Comparison of ENCODE assay signal across 10 cellular contexts in genomic region chr1:17405898-17406759, GRCh38. TPM values are rescaled to one million over a fixed set of nuclear protein-coding genes. Genes with fewer than 3 reads are reported as not detected.
DNase-seq lines count a peak whose midpoint lies in the region; ATAC-seq, FAIRE-seq and TF ChIP-seq lines count a peak whose summit lies in the region.
"Had no signal": no experiment of that assay in that cellular context is flagged by ENCODE, and none has a peak within 500 bp of the region (broad histone marks: within the 10 kb centered on the region; RNA-seq: fewer than 3 reads in every experiment).

No MANE protein-coding gene starts in this region.

- no TSS peak for BruUV-seq in HCT116 (replicated peaks; lab: Mats Ljungman, UMichigan)

- H3K9me2 ChIP-seq in HCT116 (ENCODE audit: insufficient read depth) (no peaks in the 10 kb centered on the region), OCI-LY1 (ENCODE audit: low read depth, low read length) (no peaks in the 10 kb centered on the region)

- H2AFZ ChIP-seq in HCT116 (ENCODE audit: low read depth, low read length, poor library complexity, severe bottlenecking) = no peak overlapping the region
- no peak overlapping the region for H2AFZ ChIP-seq in OCI-LY1 (ENCODE audit: low read length)

- H3K4me2 ChIP-seq in HCT116 (ENCODE audit: low read length) (no peak overlapping the region), OCI-LY1 (ENCODE audit: low read length) (no peak overlapping the region)

- intact Hi-C loops in HCT116 (cut with micrococcal nuclease) (loop anchor here (1.0 kb wide), 2 partner anchors 281 to 347 kb away; no protein-coding TSS in a partner anchor), pancreas (cut with DNase I) (no loop called here)

- DNase-seq in COR-L47 (lab: John Stamatoyannopoulos, UW) (peak; percentile 30), HCT116 (ENCODE audit: low read depth, low spot score) (peak; percentile 22), globus pallidus (ENCODE audit: low spot score) (peak; percentile 43), pancreas (peak in 5 of 6 donors; percentile 17 to 84 (median 65))
- peak; percentile 9 for DNase-seq in activated gamma-delta T cell treated with anti-CD3 and anti-CD28 coated beads, Interleukin-2, amount 50 U/mL, for 16 hours (ENCODE audit: low read depth)

- H3K79me2 ChIP-seq in HCT116 (ENCODE audit: insufficient read depth, low read length) = no peaks in the 10 kb centered on the region
- H3K79me2 ChIP-seq in OCI-LY1 (ENCODE audit: insufficient read depth, low read length) = no peaks in the 10 kb centered on the region

- no peak overlapping the region for H3K9ac ChIP-seq in HCT116 (ENCODE audit: low read length)
- H3K9ac ChIP-seq in OCI-LY1 (ENCODE audit: low read length) = no peak overlapping the region

- no peaks in the 10 kb centered on the region for H4K20me1 ChIP-seq in HCT116 (ENCODE audit: insufficient read depth)
- no peaks in the 10 kb centered on the region for H4K20me1 ChIP-seq in OCI-LY1 (ENCODE audit: insufficient read depth, low read length)

- H3K4me3 ChIP-seq in HCT116 (replicated peaks in 1 of 2; ENCODE audit: low read depth in 1 of 2, low read length in 2 of 2) (no peak overlapping the region), OCI-LY1 (ENCODE audit: low read depth, low read length, poor library complexity, severe bottlenecking) (no peak overlapping the region), pancreas (no peak overlapping the region)

- no peaks in the 10 kb centered on the region for H3K4me1 ChIP-seq in HCT116 (ENCODE audit: control insufficient read depth in 1 of 2, insufficient read depth in 2 of 2, low read length in 2 of 2)
- H3K4me1 ChIP-seq in OCI-LY1 (ENCODE audit: insufficient read depth, low read length, severe bottlenecking) = no peaks in the 10 kb centered on the region
- H3K4me1 ChIP-seq in pancreas = no peaks in the 10 kb centered on the region

- no peaks in the 10 kb centered on the region for H3F3A ChIP-seq in OCI-LY1 (ENCODE audit: insufficient read depth, low read length)

- ATAC-seq in HCT116 (peak; percentile 93), pancreas (peak; percentile 79 to 94 (median 91)), GM18511 (IDR thresholded peaks at IDR 0.05; ENCODE audit: unreplicated experiment) (no peak), GM21447 (IDR thresholded peaks at IDR 0.05; ENCODE audit: unreplicated experiment) (no peak)

- H3K27ac ChIP-seq in HCT116 (ENCODE audit: low read depth, low read length) (no peak overlapping the region), OCI-LY1 (ENCODE audit: low read depth, low read length, poor library complexity, severe bottlenecking) (no peak overlapping the region), pancreas (no peak overlapping the region)

- RAD21 ChIA-PET in HCT116 (lab: Charles Lee; ENCODE audit: low non-redundant PET in 1 of 2, low total read pairs in 2 of 2, uncharacterized antibody in 2 of 2, unreplicated experiment in 2 of 2) = no interaction called here

- no peaks in the 10 kb centered on the region for H3K9me3 ChIP-seq in HCT116 (ENCODE audit: control insufficient read depth in 1 of 2, insufficient read depth in 1 of 2, low read depth in 1 of 2, low read length in 2 of 2)
- H3K9me3 ChIP-seq in OCI-LY1 (ENCODE audit: low read length) = no peaks in the 10 kb centered on the region
- no peaks in the 10 kb centered on the region for H3K9me3 ChIP-seq in pancreas

- no peaks in the 10 kb centered on the region for H3K27me3 ChIP-seq in HCT116 (ENCODE audit: insufficient read depth, low read length)
- no peaks in the 10 kb centered on the region for H3K27me3 ChIP-seq in OCI-LY1 (ENCODE audit: insufficient read depth, low read length)
- H3K27me3 ChIP-seq in pancreas = no peaks in the 10 kb centered on the region

- peak; percentile 75 for TF ChIP-seq RAD21 in HCT116 (IDR thresholded peaks at IDR 0.05; ENCODE audit: low read depth)

- CTCF ChIA-PET in HCT116 (lab: Charles Lee) = interaction anchor here (0.8 to 2.7 kb wide), 4 partner anchors 9 to 346 kb away, joined by 3 to 8 read pairs (median 4); no protein-coding TSS in a partner anchor

- no peak for TF ChIP-seq POLR2A in HCT116 (IDR thresholded peaks at IDR 0.05; ENCODE audit: borderline replicate concordance, extremely low read depth, insufficient read depth, insufficient read length)

- POLR2A ChIA-PET in HCT116 (lab: Charles Lee) = no interaction called here

- FAIRE-seq in pancreas (lab: Jason Lieb, UNC) = no peak

- 46 to 52% methylated on average over 13 to 15 of the region's 15 CpGs for WGBS in pancreas, 2 donors

- TF ChIP-seq CTCF in HCT116 (IDR thresholded peaks at IDR 0.05 in 2 of 3, conservative IDR thresholded peaks at IDR 0.05 in 1 of 3; ENCODE audit: borderline replicate concordance in 1 of 3, insufficient read depth in 1 of 3, low read depth in 2 of 3, low read length in 2 of 3) = peak; percentile 55 to 87 (median 83)
- TF ChIP-seq CTCF in OCI-LY1 (IDR thresholded peaks at IDR 0.05; ENCODE audit: low read length) = peak; percentile 67
- peak; percentile 54 to 75 (median 60) for TF ChIP-seq CTCF in pancreas (IDR thresholded peaks at IDR 0.05)

- H3K36me3 ChIP-seq in HCT116 (ENCODE audit: control insufficient read depth in 1 of 2, insufficient read depth in 2 of 2, low read length in 2 of 2) (peaks cover 17 to 29% of the 10 kb centered on the region in 2 experiments), OCI-LY1 (ENCODE audit: insufficient read depth, low read length) (peaks cover 51% of the 10 kb centered on the region), pancreas (peaks cover 2 to 23% (median 3%) of the 10 kb centered on the region in 3 donors)

TF ChIP-seq in HCT116, 20 proteins besides CTCF, POLR2A, EP300 and RAD21:
- TF ChIP-seq POLR2AphosphoS5 (IDR thresholded peaks at IDR 0.05; ENCODE audit: low read depth, low read length) = peak; percentile 51; the same call in 1 of the 2 replicates
- TF ChIP-seq ZFX (IDR thresholded peaks at IDR 0.05) = no peak
- no peak for TF ChIP-seq ELF1 (IDR thresholded peaks at IDR 0.05; ENCODE audit: borderline replicate concordance, low read depth)
- TF ChIP-seq, protein P1, sequence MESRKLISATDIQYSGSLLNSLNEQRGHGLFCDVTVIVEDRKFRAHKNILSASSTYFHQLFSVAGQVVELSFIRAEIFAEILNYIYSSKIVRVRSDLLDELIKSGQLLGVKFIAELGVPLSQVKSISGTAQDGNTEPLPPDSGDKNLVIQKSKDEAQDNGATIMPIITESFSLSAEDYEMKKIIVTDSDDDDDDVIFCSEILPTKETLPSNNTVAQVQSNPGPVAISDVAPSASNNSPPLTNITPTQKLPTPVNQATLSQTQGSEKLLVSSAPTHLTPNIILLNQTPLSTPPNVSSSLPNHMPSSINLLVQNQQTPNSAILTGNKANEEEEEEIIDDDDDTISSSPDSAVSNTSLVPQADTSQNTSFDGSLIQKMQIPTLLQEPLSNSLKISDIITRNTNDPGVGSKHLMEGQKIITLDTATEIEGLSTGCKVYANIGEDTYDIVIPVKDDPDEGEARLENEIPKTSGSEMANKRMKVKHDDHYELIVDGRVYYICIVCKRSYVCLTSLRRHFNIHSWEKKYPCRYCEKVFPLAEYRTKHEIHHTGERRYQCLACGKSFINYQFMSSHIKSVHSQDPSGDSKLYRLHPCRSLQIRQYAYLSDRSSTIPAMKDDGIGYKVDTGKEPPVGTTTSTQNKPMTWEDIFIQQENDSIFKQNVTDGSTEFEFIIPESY (IDR thresholded peaks at IDR 0.05; ENCODE audit: extremely low read depth, insufficient replicate concordance, low read length) = no peak
- TF ChIP-seq SRF (IDR thresholded peaks at IDR 0.05; ENCODE audit: low read depth) = no peak

RNA-seq across cellular contexts. Expression of gene RCC2, which starts 33.3 kb away (rescaled TPM):
- total RNA-seq in HCT116 (2021; ENCODE audit: unreplicated experiment) (178 TPM), pancreas (10 to 100 TPM; 11.5 to 45.4 (median 18.8) TPM)
- 126 and 133 TPM in 2 replicates for polyA plus RNA-seq in HCT116 (2012)
- polyA plus RNA-seq in pancreas = 10 to 100 TPM; 17.5 to 19.7 TPM

RNA-seq across cellular contexts. Expression of gene PADI6, which starts 34.1 kb away (rescaled TPM):
- total RNA-seq in HCT116 (2021; ENCODE audit: unreplicated experiment) = not detected
- not detected in 2 replicates for polyA plus RNA-seq in HCT116 (2012)
- not detected for total RNA-seq in pancreas
- not detected for polyA plus RNA-seq in pancreas
- total RNA-seq: T-helper 2 cell treated with Interferon-gamma antibody and Interleukin-4, amounts not matched to agents 100 ng/mL and 5 ng/mL, for 36 hours; temporal lobe had no signal

Comparison
In these comparisons a context has a peak if more than half of its experiments do, and no peak if none do; other contexts are left out.
1. DNase-seq: peak in every context shown above with its lines; median percentile 65 in pancreas; 43 in globus pallidus; 30 in COR-L47; 22 in HCT116; 9 in activated gamma-delta T cell treated with anti-CD3 and anti-CD28 coated beads, Interleukin-2, amount 50 U/mL, for 16 hours.
2. ATAC-seq: peak in HCT116 (single experiment) and pancreas (4 of 4); none in GM18511 (single experiment) and GM21447 (single experiment).
3. Peak in every context shown above with its lines, with median percentiles within 50 percentile points of each other: CTCF ChIP-seq.